In genomic region chr16:49857423-49858181, GRCh38 we compare ENCODE assay signal across 8 cellular contexts. TPM values are rescaled to one million over a fixed set of nuclear protein-coding genes. Genes with fewer than 3 reads are reported as not detected.
DNase-seq lines count a peak whose midpoint lies in the region; ATAC-seq and TF ChIP-seq lines count a peak whose summit lies in the region.

No MANE protein-coding gene starts in this region.

- ATAC-seq in HG02973 (IDR thresholded peaks at IDR 0.05; ENCODE audit: unreplicated experiment): no peak

- peak; percentile 79 for TF ChIP-seq CTCF in fibroblast of the aortic adventitia (IDR thresholded peaks at IDR 0.05; ENCODE audit: insufficient read depth, low read length)
- peak; percentile 85 to 90 (median 89) for TF ChIP-seq CTCF in nephron (IDR thresholded peaks at IDR 0.05; ENCODE audit: unreplicated experiment in 3 of 3)

- peaks cover 7% of the 10 kb centered on the region for H3K27me3 Mint-ChIP-seq in nephron (ENCODE audit: low read depth)

- peak overlapping the region; percentile 64 for H3K4me3 ChIP-seq in fibroblast of the aortic adventitia (ENCODE audit: low read depth, low read length)

- H3K4me1 Mint-ChIP-seq in nephron: peaks cover 46% of the 10 kb centered on the region

- no peaks in the 10 kb centered on the region for H3K36me3 Mint-ChIP-seq in nephron (ENCODE audit: low read depth)

- DNase-seq in activated gamma-delta T cell treated with Interleukin-2 at 50 U/mL for 16 hours: peak; percentile 15
- no peak for DNase-seq in activated gamma-delta T cell (lab: John Stamatoyannopoulos, UW)
- peak; percentile 10 for DNase-seq in NCI-H510A treated with DMSO at 0.1 percent for 48 hours (lab: John Stamatoyannopoulos, UW)
- peak; percentile 42 for DNase-seq in activated T-cell treated with anti-CD3 and anti-CD28 coated beads for 48 hours (ENCODE audit: low read depth)
- DNase-seq in fibroblast of the aortic adventitia (ENCODE audit: low read depth): peak; percentile 46
- no peak for DNase-seq in NK-92 treated with Interleukin-12 subunit alpha and Interleukin-12 subunit beta, amount 100 ng/mL, for 24 hours (lab: John Stamatoyannopoulos, UW)

- peak overlapping the region; percentile 92 to 97 (median 95) for H3K4me3 Mint-ChIP-seq in nephron

- peak overlapping the region; percentile 95 to 97 (median 96) for H3K27ac Mint-ChIP-seq in nephron

- no peaks in the 10 kb centered on the region for H3K9me3 Mint-ChIP-seq in nephron

RNA-seq across cellular contexts. Expression of gene ZNF423, which starts 1.7 kb away (rescaled TPM):
- 7.3 and 13.5 TPM in 2 replicates for total RNA-seq in fibroblast of the aortic adventitia (ENCODE audit: low replicate concordance)

Comparison
In these comparisons a context has a peak if more than half of its experiments do, and no peak if none do; other contexts are left out.
1. DNase-seq: peak in activated gamma-delta T cell treated with Interleukin-2 at 50 U/mL for 16 hours (single experiment), NCI-H510A treated with DMSO at 0.1 percent for 48 hours (single experiment), activated T-cell treated with anti-CD3 and anti-CD28 coated beads for 48 hours (single experiment) and fibroblast of the aortic adventitia (single experiment); none in activated gamma-delta T cell (single experiment) and NK-92 treated with Interleukin-12 subunit alpha and Interleukin-12 subunit beta, amount 100 ng/mL, for 24 hours (single experiment).